In the genomic region with DNA sequence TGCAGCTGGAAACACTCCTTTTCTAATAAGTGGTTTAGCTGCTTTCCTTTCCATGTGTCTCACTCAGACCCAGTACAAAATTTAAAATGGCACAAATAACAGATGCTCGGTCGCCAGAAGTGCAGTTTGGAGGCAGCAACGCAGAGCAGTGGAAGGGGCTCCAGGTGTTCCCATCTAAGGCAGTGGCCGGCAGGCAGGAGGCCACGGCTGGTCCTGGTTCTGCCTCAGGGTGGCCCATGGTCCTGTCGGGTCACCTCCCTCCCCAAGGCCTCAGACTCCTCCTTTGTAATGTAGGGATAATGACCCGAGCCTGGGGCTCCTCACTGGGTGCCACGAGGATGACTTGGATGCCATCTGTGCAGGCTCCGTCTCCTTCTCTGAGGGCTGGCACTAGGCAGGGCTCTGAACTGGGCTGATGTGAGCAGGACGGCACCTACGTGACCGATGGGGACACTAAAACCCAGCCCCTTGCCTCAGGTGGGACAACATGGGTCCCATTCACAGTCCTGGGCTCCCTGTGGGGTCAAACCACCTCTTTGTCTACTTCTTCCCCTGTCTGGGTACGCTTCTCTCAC, we compare ENCODE assay signal across 15 cellular contexts.
"Had no signal": no experiment of that assay in that cellular context is flagged by ENCODE, and none has a peak within 500 bp of the region (broad histone marks: within the 10 kb centered on the region; RNA-seq: fewer than 3 reads in every experiment).

No MANE protein-coding gene starts in this region.

- DNase-seq: activated CD4-positive, alpha-beta T cell treated with anti-CD3 and anti-CD28 coated beads for 4 hours; activated effector memory CD4-positive, alpha-beta T cell treated with anti-CD3 and anti-CD28 coated beads, Interleukin-2, amount 50 U/mL, for 16 hours; activated T-cell treated with anti-CD3 and anti-CD28 coated beads, Interleukin-2, amount 50 U/mL, for 4 hours; amygdala; brain microvascular endothelial cell; effector memory CD4-positive, alpha-beta T cell; left cardiac atrium; mucosa of descending colon; stimulated activated CD4-positive, alpha-beta T cell treated with anti-CD3 and anti-CD28 coated beads, Interleukin-4, amount 100 ng/mL, for 24 hours; stimulated activated naive CD8-positive, alpha-beta T cell treated with anti-CD3 and anti-CD28 coated beads, Interleukin-15, amount 100 ng/mL, for 72 hours; T-helper 1 cell; testis; upper lobe of right lung had no signal

- H3K27ac ChIP-seq: brain microvascular endothelial cell, epithelial cell of prostate, testis, upper lobe of right lung, VCaP had no signal

- H3K4me1 ChIP-seq: testis, upper lobe of right lung had no signal

- H3K9me3 ChIP-seq: mucosa of descending colon, testis, upper lobe of right lung had no signal

- H3K27me3 ChIP-seq: brain microvascular endothelial cell, testis, upper lobe of right lung had no signal

- ATAC-seq: activated T-cell treated with anti-CD3 and anti-CD28 coated beads, Interleukin-2, amount 50 U/mL, for 4 hours; left cardiac atrium; mucosa of descending colon; stimulated activated naive CD8-positive, alpha-beta T cell treated with anti-CD3 and anti-CD28 coated beads, Interleukin-15, amount 100 ng/mL, for 72 hours; upper lobe of right lung had no signal

- H3K36me3 ChIP-seq: brain microvascular endothelial cell, upper lobe of right lung had no signal

- H3K4me3 ChIP-seq: mucosa of descending colon, testis, upper lobe of right lung had no signal
